ENCODE assay signal across 10 cellular contexts in genomic region chr1:230127105-230128054, GRCh38.
A peak's percentile ranks its signal among the peaks of the same experiment; 100 is the strongest.
DNase-seq lines count a peak whose midpoint lies in the region; ATAC-seq and TF ChIP-seq lines count a peak whose summit lies in the region.
"Had no signal": no experiment of that assay in that cellular context is flagged by ENCODE, and none has a peak within 500 bp of the region (broad histone marks: within the 10 kb centered on the region; RNA-seq: fewer than 3 reads in every experiment).

No MANE protein-coding gene starts in this region.

- H3K27ac ChIP-seq in A673 (ENCODE audit: low read depth, low read length, poor library complexity, severe bottlenecking): peak overlapping the region; percentile 32
- H3K27ac ChIP-seq: thoracic aorta had no signal

- H3K36me3 ChIP-seq in A673 (ENCODE audit: insufficient read depth, low read length, poor library complexity, severe bottlenecking): no peaks in the 10 kb centered on the region
- H3K36me3 ChIP-seq: thoracic aorta had no signal

- H3K4me1 ChIP-seq in A673 (ENCODE audit: insufficient read depth, low read length, poor library complexity, severe bottlenecking): peaks cover 80% of the 10 kb centered on the region

- POLR2A ChIA-PET in A673 (lab: Charles Lee; ENCODE audit: low non-redundant PET): no interaction called here
- POLR2A ChIA-PET in naive thymus-derived CD8-positive, alpha-beta T cell (lab: Charles Lee): no interaction called here

- H3K36me3 Mint-ChIP-seq in activated T-cell treated with anti-CD3 and anti-CD28 coated beads, Interleukin-2, amount 50 U/mL, for 24 hours (ENCODE audit: low read depth): peaks cover 33% of the 10 kb centered on the region
- H3K36me3 Mint-ChIP-seq in naive thymus-derived CD8-positive, alpha-beta T cell: peaks cover 0 to 4% (median 0%) of the 10 kb centered on the region in 3 donors

- H3K9me3 ChIP-seq in A673 (ENCODE audit: low read depth, low read length, poor library complexity, severe bottlenecking): no peaks in the 10 kb centered on the region
- H3K9me3 ChIP-seq: thoracic aorta had no signal

- H3K4me3 Mint-ChIP-seq in activated T-cell treated with anti-CD3 and anti-CD28 coated beads, Interleukin-2, amount 50 U/mL, for 24 hours: peak overlapping the region; percentile 51
- H3K4me3 Mint-ChIP-seq in naive thymus-derived CD8-positive, alpha-beta T cell: peak overlapping the region in 9 of 10 donors; percentile 19 to 77 (median 39)

- peak overlapping the region; percentile 20 for H3K4me3 ChIP-seq in A673 (ENCODE audit: low read depth, low read length, poor library complexity, severe bottlenecking)
- H3K4me3 ChIP-seq: thoracic aorta had no signal

- peak; percentile 65 to 84 for ATAC-seq in naive thymus-derived CD8-positive, alpha-beta T cell
- ATAC-seq in omental fat pad (ENCODE audit: low FRiP score): no peak
- no peak for ATAC-seq in HG02763 (IDR thresholded peaks at IDR 0.05; ENCODE audit: unreplicated experiment)

- BruUV-seq in A673 (replicated peaks; lab: Mats Ljungman, UMichigan): no TSS peak

- intact Hi-C loops in A673 (cut with micrococcal nuclease; ENCODE audit: unreplicated experiment): no loop called here

- H3K27ac Mint-ChIP-seq in activated T-cell treated with anti-CD3 and anti-CD28 coated beads, Interleukin-2, amount 50 U/mL, for 24 hours: peak overlapping the region; percentile 79
- H3K27ac Mint-ChIP-seq in naive thymus-derived CD8-positive, alpha-beta T cell: peak overlapping the region in 6 of 10 donors; percentile 34 to 89 (median 62)

- TF ChIP-seq CTCF in A673 (conservative IDR thresholded peaks at IDR 0.05; ENCODE audit: low read depth, low read length) (no peak), omental fat pad (IDR thresholded peaks at IDR 0.05) (no peak)

- DNase-seq in A673 (ENCODE audit: low spot score) (peak; percentile 82), NCI-H748 (lab: John Stamatoyannopoulos, UW; ENCODE audit: unreplicated experiment) (peak; percentile 39), omental fat pad (ENCODE audit: low spot score) (no peak), inferior parietal cortex (ENCODE audit: extremely low spot score) (no peak), ureter (ENCODE audit: low spot score) (no peak)
- DNase-seq in activated T-cell treated with anti-CD3 and anti-CD28 coated beads, Interleukin-2, amount 50 U/mL, for 24 hours: peak; percentile 61
- DNase-seq in naive thymus-derived CD8-positive, alpha-beta T cell: peak in 2 of 10 donors; percentile 24 to 26
- DNase-seq: AML-193 had no signal

- H3K4me1 Mint-ChIP-seq in activated T-cell treated with anti-CD3 and anti-CD28 coated beads, Interleukin-2, amount 50 U/mL, for 24 hours (ENCODE audit: low read depth): peaks cover 80% of the 10 kb centered on the region
- peaks cover 38 to 77% (median 60%) of the 10 kb centered on the region in 4 donors for H3K4me1 Mint-ChIP-seq in naive thymus-derived CD8-positive, alpha-beta T cell

- no peaks in the 10 kb centered on the region for H3K27me3 ChIP-seq in A673 (replicated peaks; ENCODE audit: insufficient read depth, low read depth, low read length, poor library complexity)

- no peaks in the 10 kb centered on the region for H3K9me3 Mint-ChIP-seq in activated T-cell treated with anti-CD3 and anti-CD28 coated beads, Interleukin-2, amount 50 U/mL, for 24 hours
- no peaks in the 10 kb centered on the region for H3K9me3 Mint-ChIP-seq in naive thymus-derived CD8-positive, alpha-beta T cell

- CTCF ChIA-PET in A673 (lab: Charles Lee): interaction anchor here (0.7 kb wide), 1 partner anchor 411 kb away, joined by 3 read pairs; no protein-coding TSS in a partner anchor

- no peaks in the 10 kb centered on the region for H3K27me3 Mint-ChIP-seq in activated T-cell treated with anti-CD3 and anti-CD28 coated beads, Interleukin-2, amount 50 U/mL, for 24 hours
- H3K27me3 Mint-ChIP-seq in naive thymus-derived CD8-positive, alpha-beta T cell: no peaks in the 10 kb centered on the region

Comparison
In these comparisons a context has a peak if more than half of its experiments do, and no peak if none do; other contexts are left out.
1. DNase-seq: peak in A673 (single experiment), NCI-H748 (single experiment) and activated T-cell treated with anti-CD3 and anti-CD28 coated beads, Interleukin-2, amount 50 U/mL, for 24 hours (single experiment); none in omental fat pad (single experiment), inferior parietal cortex (single experiment) and ureter (single experiment).
2. ATAC-seq: peak in naive thymus-derived CD8-positive, alpha-beta T cell (2 of 2); none in omental fat pad (single experiment) and HG02763 (single experiment).